27 cellular contexts compared by ENCODE assay signal in the genomic region with DNA sequence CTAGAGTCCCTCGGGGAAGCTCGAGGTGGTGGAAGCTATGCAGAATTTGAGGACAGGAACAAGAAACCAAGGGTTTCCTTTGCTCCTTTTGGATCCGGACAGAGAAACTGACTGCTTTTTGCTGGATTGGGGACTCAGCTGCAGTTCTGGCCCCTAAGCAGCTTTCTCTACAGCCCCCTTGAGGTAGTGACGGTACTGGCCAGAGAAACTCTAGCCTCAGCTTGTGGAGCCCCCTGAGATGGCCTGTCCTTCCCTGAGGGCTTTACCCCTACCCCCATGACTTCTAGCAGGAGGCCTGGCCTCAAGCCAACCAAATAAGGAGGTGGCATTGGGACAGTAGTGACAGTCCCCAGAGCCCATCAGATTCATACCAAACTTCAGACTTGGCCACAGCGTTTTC.
"Had no signal": no experiment of that assay in that cellular context is flagged by ENCODE, and none has a peak within 500 bp of the region (broad histone marks: within the 10 kb centered on the region; RNA-seq: fewer than 3 reads in every experiment).

No MANE protein-coding gene starts in this region.

- H3K9me3 ChIP-seq: gastrocnemius medialis, lower lobe of right lung, neutrophil, ovary, prostate gland, stomach, suprapubic skin, tibial nerve had no signal

- H3K4me3 ChIP-seq: gastrocnemius medialis, lower lobe of right lung, ovary, prostate gland, skin epidermis, stomach, suprapubic skin, tibial nerve had no signal

- H3K9me3 Mint-ChIP-seq: activated CD4-positive, alpha-beta memory T cell treated with anti-CD3 and anti-CD28 coated beads, Interleukin-2, amount 10 ng/mL, durations not matched to agents 7 days and 5 days; activated naive CD4-positive, alpha-beta T cell treated with anti-CD3 and anti-CD28 coated beads, Interleukin-2, amount 50 U/mL, for 24 hours; activated T-helper 1 cell treated with anti-CD3 and anti-CD28 coated beads, Interleukin-12 subunit alpha, Interleukin-12 subunit beta, Interleukin-2, Interleukin-4 antibody, amounts not matched to agents 30 ng/mL and 10 ng/mL and 1 ng/mL, durations not matched to agents 14 hours and 24 hours and 36 hours; dendritic cell treated with granulocyte-macrophage colony-stimulating factor and Interleukin-4, amounts not matched to agents 40 ng/mL and 50 ng/mL, for 4 days; mesothelial cell of epicardium; natural killer cell had no signal

- DNase-seq: activated CD4-positive, alpha-beta T cell treated with anti-CD3 and anti-CD28 coated beads for 4 hours; activated CD4-positive, CD25-positive, alpha-beta regulatory T cell; activated gamma-delta T cell treated with Interleukin-2 at 50 U/mL for 16 hours; anterior cingulate cortex; effector CD8-positive, alpha-beta T cell; gastrocnemius medialis; hippocampal formation; left colon; lower lobe of right lung; natural killer cell; ovary; right cardiac atrium; stimulated activated CD4-positive, alpha-beta T cell treated with anti-CD3 and anti-CD28 coated beads, Interleukin-1b, Interleukin-23, amount 100 ng/mL, for 48 hours; stomach; T-helper 9 cell had no signal

- ATAC-seq: esophagus mucosa, gastrocnemius medialis, left colon, lower lobe of right lung, natural killer cell, right cardiac atrium had no signal

- H3K4me1 Mint-ChIP-seq: activated CD4-positive, alpha-beta memory T cell treated with anti-CD3 and anti-CD28 coated beads, Interleukin-2, amount 10 ng/mL, durations not matched to agents 7 days and 5 days; activated naive CD4-positive, alpha-beta T cell treated with anti-CD3 and anti-CD28 coated beads, Interleukin-2, amount 50 U/mL, for 24 hours; natural killer cell had no signal

- H3K27me3 Mint-ChIP-seq: activated CD4-positive, alpha-beta memory T cell treated with anti-CD3 and anti-CD28 coated beads, Interleukin-2, amount 10 ng/mL, durations not matched to agents 7 days and 5 days had no signal

- H3K27ac Mint-ChIP-seq: activated CD4-positive, alpha-beta memory T cell treated with anti-CD3 and anti-CD28 coated beads, Interleukin-2, amount 10 ng/mL, durations not matched to agents 7 days and 5 days; activated naive CD4-positive, alpha-beta T cell treated with anti-CD3 and anti-CD28 coated beads, Interleukin-2, amount 50 U/mL, for 24 hours; activated T-helper 1 cell treated with anti-CD3 and anti-CD28 coated beads, Interleukin-12 subunit alpha, Interleukin-12 subunit beta, Interleukin-2, Interleukin-4 antibody, amounts not matched to agents 30 ng/mL and 10 ng/mL and 1 ng/mL, durations not matched to agents 14 hours and 24 hours and 36 hours; brain; dendritic cell treated with granulocyte-macrophage colony-stimulating factor and Interleukin-4, amounts not matched to agents 40 ng/mL and 50 ng/mL, for 4 days; mesothelial cell of epicardium; natural killer cell had no signal

- H3K4me1 ChIP-seq: gastrocnemius medialis, lower lobe of right lung, prostate gland, stomach, suprapubic skin, tibial nerve had no signal

- H3K27ac ChIP-seq: gastrocnemius medialis, lower lobe of right lung, neutrophil, ovary, prostate gland, skin epidermis, stomach, suprapubic skin, tibial nerve had no signal

- H3K36me3 Mint-ChIP-seq: activated naive CD4-positive, alpha-beta T cell treated with anti-CD3 and anti-CD28 coated beads, Interleukin-2, amount 50 U/mL, for 24 hours; brain; mesothelial cell of epicardium; natural killer cell had no signal

- H3K4me3 Mint-ChIP-seq: activated CD4-positive, alpha-beta memory T cell treated with anti-CD3 and anti-CD28 coated beads, Interleukin-2, amount 10 ng/mL, durations not matched to agents 7 days and 5 days; activated naive CD4-positive, alpha-beta T cell treated with anti-CD3 and anti-CD28 coated beads, Interleukin-2, amount 50 U/mL, for 24 hours; activated T-helper 1 cell treated with anti-CD3 and anti-CD28 coated beads, Interleukin-12 subunit alpha, Interleukin-12 subunit beta, Interleukin-2, Interleukin-4 antibody, amounts not matched to agents 30 ng/mL and 10 ng/mL and 1 ng/mL, durations not matched to agents 14 hours and 24 hours and 36 hours; brain; dendritic cell treated with granulocyte-macrophage colony-stimulating factor and Interleukin-4, amounts not matched to agents 40 ng/mL and 50 ng/mL, for 4 days; mesothelial cell of epicardium; natural killer cell had no signal

- H3K36me3 ChIP-seq: gastrocnemius medialis, lower lobe of right lung, neutrophil, ovary, prostate gland, stomach, suprapubic skin, tibial nerve had no signal

- H3K27me3 ChIP-seq: gastrocnemius medialis, ovary, tibial nerve had no signal
